In genomic region chr9:98806394-98807069, GRCh38 we compare ENCODE assay signal across 9 cellular contexts. TPM values are rescaled to one million over a fixed set of nuclear protein-coding genes. Genes with fewer than 3 reads are reported as not detected.
DNase-seq lines count a peak whose midpoint lies in the region; ATAC-seq and FAIRE-seq lines count a peak whose summit lies in the region.
"Had no signal": no experiment of that assay in that cellular context is flagged by ENCODE, and none has a peak within 500 bp of the region (broad histone marks: within the 10 kb centered on the region; RNA-seq: fewer than 3 reads in every experiment).

No MANE protein-coding gene starts in this region.

- in situ Hi-C loops in G401 (cut with HindIII; ENCODE audit: low sequenced_read_pairs) = no loop called here

- H3K4me1 Mint-ChIP-seq in activated naive CD8-positive, alpha-beta T cell treated with anti-CD3 and anti-CD28 coated beads, Interleukin-2, amount 10 ng/mL, durations not matched to agents 7 days and 5 days = peaks cover 30% of the 10 kb centered on the region
- H3K4me1 Mint-ChIP-seq in memory B cell = peaks cover 12% of the 10 kb centered on the region

- DNase-seq in G401 (ENCODE audit: low spot score) (peak; percentile 85), memory B cell (ENCODE audit: low spot score in 2 of 2) (no peak), amniotic stem cell (lab: John Stamatoyannopoulos, UW) (no peak)
- no peak for DNase-seq in activated naive CD8-positive, alpha-beta T cell treated with anti-CD3 and anti-CD28 coated beads, Interleukin-2, amount 10 ng/mL, durations not matched to agents 7 days and 5 days
- DNase-seq in stimulated activated CD4-positive, alpha-beta T cell treated with anti-CD3 and anti-CD28 coated beads, Interleukin-2, amount 100 ng/mL, for 48 hours = no peak
- DNase-seq in stimulated activated CD4-positive, alpha-beta T cell treated with anti-CD3 and anti-CD28 coated beads, Interleukin-4, amount 100 ng/mL, for 24 hours = no peak
- DNase-seq: NCI-H1436 treated with DMSO at 0.1 percent for 48 hours had no signal

- peak overlapping the region; percentile 20 for H3K4me3 Mint-ChIP-seq in activated naive CD8-positive, alpha-beta T cell treated with anti-CD3 and anti-CD28 coated beads, Interleukin-2, amount 10 ng/mL, durations not matched to agents 7 days and 5 days
- H3K4me3 Mint-ChIP-seq in memory B cell = peak overlapping the region; percentile 94

- H3K27ac Mint-ChIP-seq in activated naive CD8-positive, alpha-beta T cell treated with anti-CD3 and anti-CD28 coated beads, Interleukin-2, amount 10 ng/mL, durations not matched to agents 7 days and 5 days = no peak overlapping the region
- no peak overlapping the region for H3K27ac Mint-ChIP-seq in memory B cell

- FAIRE-seq in A204.1 (lab: Jason Lieb, UNC) = peak; percentile 90

- no peak for ATAC-seq in activated naive CD8-positive, alpha-beta T cell treated with anti-CD3 and anti-CD28 coated beads, Interleukin-2, amount 10 ng/mL, durations not matched to agents 7 days and 5 days (ENCODE audit: low read depth)
- no peak for ATAC-seq in memory B cell (ENCODE audit: low read depth)
- ATAC-seq in GM19324 (IDR thresholded peaks at IDR 0.05; ENCODE audit: low FRiP score, unreplicated experiment) = no peak

- peaks cover 10% of the 10 kb centered on the region for H3K36me3 Mint-ChIP-seq in activated naive CD8-positive, alpha-beta T cell treated with anti-CD3 and anti-CD28 coated beads, Interleukin-2, amount 10 ng/mL, durations not matched to agents 7 days and 5 days
- no peaks in the 10 kb centered on the region for H3K36me3 Mint-ChIP-seq in memory B cell

- POLR2A ChIA-PET in activated naive CD8-positive, alpha-beta T cell treated with anti-CD3 and anti-CD28 coated beads, Interleukin-2, amount 10 ng/mL, durations not matched to agents 7 days and 5 days (lab: Charles Lee) = interaction anchor here (1.8 kb wide), 1 partner anchor 10 kb away, joined by 8 read pairs; the partner anchor contains the start of gene ANKS6

- peaks cover 39% of the 10 kb centered on the region for H3K27me3 Mint-ChIP-seq in activated naive CD8-positive, alpha-beta T cell treated with anti-CD3 and anti-CD28 coated beads, Interleukin-2, amount 10 ng/mL, durations not matched to agents 7 days and 5 days
- peaks cover 5% of the 10 kb centered on the region for H3K27me3 Mint-ChIP-seq in memory B cell

- peaks cover 2% of the 10 kb centered on the region for H3K9me3 Mint-ChIP-seq in activated naive CD8-positive, alpha-beta T cell treated with anti-CD3 and anti-CD28 coated beads, Interleukin-2, amount 10 ng/mL, durations not matched to agents 7 days and 5 days
- no peaks in the 10 kb centered on the region for H3K9me3 Mint-ChIP-seq in memory B cell

RNA-seq across cellular contexts. Expression of gene GALNT12, which starts 0.9 kb away (rescaled TPM):
- total RNA-seq in G401 (2014; rRNA removed; shearing (Covaris generic)) = 5.6 and 9.5 TPM in 2 replicates
- total RNA-seq in activated naive CD8-positive, alpha-beta T cell treated with anti-CD3 and anti-CD28 coated beads, Interleukin-2, amount 10 ng/mL, durations not matched to agents 7 days and 5 days = 10 to 100 TPM; 12.2 to 12.6 TPM

RNA-seq across cellular contexts. Expression of gene ANKS6, which starts 10.2 kb away (rescaled TPM):
- total RNA-seq in G401 (2014; rRNA removed; shearing (Covaris generic)) = 55.6 and 59.3 TPM in 2 replicates
- total RNA-seq in activated naive CD8-positive, alpha-beta T cell treated with anti-CD3 and anti-CD28 coated beads, Interleukin-2, amount 10 ng/mL, durations not matched to agents 7 days and 5 days = 1 to 10 TPM; 8.2 to 9.5 TPM
